ENCODE assay signal across 1 cellular context in the genomic region with DNA sequence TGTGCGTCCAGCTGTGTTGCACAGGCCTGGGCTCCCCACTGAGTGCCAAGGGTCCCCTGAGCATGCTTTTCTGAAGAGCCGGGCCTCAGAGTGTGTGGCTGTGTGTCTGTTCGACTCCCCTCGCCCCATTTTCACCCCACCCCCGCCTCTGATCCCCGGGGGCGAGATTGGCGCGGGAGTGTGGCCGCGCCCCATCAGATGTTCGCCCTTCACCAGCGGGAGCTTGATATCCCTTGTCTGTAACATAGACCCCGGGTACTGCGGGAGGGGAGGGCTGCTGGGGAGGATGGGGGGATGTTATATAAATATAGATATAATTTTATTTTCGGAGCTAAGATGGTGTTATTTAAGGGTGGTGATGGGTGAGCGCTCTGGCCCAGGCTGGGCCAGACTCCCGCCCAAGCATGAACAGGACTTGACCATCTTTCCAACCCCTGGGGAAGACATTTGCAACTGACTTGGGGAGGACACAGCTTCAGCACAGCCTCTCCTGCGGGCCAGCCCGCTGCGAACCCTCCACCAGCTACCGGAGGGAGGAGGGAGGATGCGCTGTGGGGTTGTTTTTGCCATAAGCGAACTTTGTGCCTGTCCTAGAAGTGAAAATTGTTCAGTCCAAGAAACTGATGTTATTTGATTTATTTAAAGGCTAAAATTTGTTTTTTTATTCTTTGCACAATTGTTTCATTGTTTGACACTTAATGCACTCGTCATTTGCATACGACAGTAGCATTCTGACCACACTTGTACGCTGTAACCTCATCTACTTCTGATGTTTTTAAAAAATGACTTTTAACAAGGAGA.
TF ChIP-seq lines count a peak whose summit lies in the region.

No MANE protein-coding gene starts in this region.

TF ChIP-seq in A549, 52 proteins besides CTCF, POLR2A, EP300 and RAD21 (continued from another document):
- TF ChIP-seq KDM1A (IDR thresholded peaks at IDR 0.05; ENCODE audit: low read depth) (no peak), NFE2L2 (conservative IDR thresholded peaks at IDR 0.05; ENCODE audit: low read length) (no peak), EHMT2 (IDR thresholded peaks at IDR 0.05; ENCODE audit: low read depth) (no peak), KDM5A (IDR thresholded peaks at IDR 0.05) (no peak), PHF8 (IDR thresholded peaks at IDR 0.05; ENCODE audit: borderline replicate concordance, low read depth) (no peak; the same call in 1 of the 2 replicates), TFCP2L1 (CRISPR knock-in tag; IDR thresholded peaks at IDR 0.05) (peak; percentile 69; the same call in 1 of the 2 replicates), FOXS1 (CRISPR knock-in tag; IDR thresholded peaks at IDR 0.05) (no peak), JUNB (IDR thresholded peaks at IDR 0.05) (no peak), RFX5 (IDR thresholded peaks at IDR 0.05) (no peak), CBX2 (IDR thresholded peaks at IDR 0.05; ENCODE audit: borderline replicate concordance, low read depth) (no peak), MAFK (IDR thresholded peaks at IDR 0.05; ENCODE audit: partially characterized antibody) (no peak), HOXA7 (CRISPR knock-in tag; IDR thresholded peaks at IDR 0.05) (peak; percentile 71; the same call in 1 of the 2 replicates), BHLHE40 (IDR thresholded peaks at IDR 0.05; ENCODE audit: low read depth, low read length) (no peak), HOXB13 (CRISPR knock-in tag; IDR thresholded peaks at IDR 0.05; ENCODE audit: low read depth) (no peak), FOSB (CRISPR knock-in tag; IDR thresholded peaks at IDR 0.05) (0 out of 2 replicates have a peak, but pooled peaks have one; percentile 56), ZFP36 (IDR thresholded peaks at IDR 0.05; ENCODE audit: borderline replicate concordance, partially characterized antibody) (no peak), CHD2 (IDR thresholded peaks at IDR 0.05; ENCODE audit: low read length, partially characterized antibody) (peak; percentile 16), SREBF2 (IDR thresholded peaks at IDR 0.05) (no peak), JUN (IDR thresholded peaks at IDR 0.05) (peak; percentile 14 to 54; a peak in 2 of 5 replicates), TP53 (CRISPR knock-in tag; IDR thresholded peaks at IDR 0.05) (peak; percentile 81)
- TF ChIP-seq, protein P1, sequence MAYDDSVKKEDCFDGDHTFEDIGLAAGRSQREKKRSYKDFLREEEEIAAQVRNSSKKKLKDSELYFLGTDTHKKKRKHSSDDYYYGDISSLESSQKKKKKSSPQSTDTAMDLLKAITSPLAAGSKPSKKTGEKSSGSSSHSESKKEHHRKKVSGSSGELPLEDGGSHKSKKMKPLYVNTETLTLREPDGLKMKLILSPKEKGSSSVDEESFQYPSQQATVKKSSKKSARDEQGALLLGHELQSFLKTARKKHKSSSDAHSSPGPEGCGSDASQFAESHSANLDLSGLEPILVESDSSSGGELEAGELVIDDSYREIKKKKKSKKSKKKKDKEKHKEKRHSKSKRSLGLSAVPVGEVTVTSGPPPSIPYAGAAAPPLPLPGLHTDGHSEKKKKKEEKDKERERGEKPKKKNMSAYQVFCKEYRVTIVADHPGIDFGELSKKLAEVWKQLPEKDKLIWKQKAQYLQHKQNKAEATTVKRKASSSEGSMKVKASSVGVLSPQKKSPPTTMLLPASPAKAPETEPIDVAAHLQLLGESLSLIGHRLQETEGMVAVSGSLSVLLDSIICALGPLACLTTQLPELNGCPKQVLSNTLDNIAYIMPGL (CRISPR knock-in tag; IDR thresholded peaks at IDR 0.05; ENCODE audit: borderline replicate concordance) = no peak
- TF ChIP-seq, protein P2, sequence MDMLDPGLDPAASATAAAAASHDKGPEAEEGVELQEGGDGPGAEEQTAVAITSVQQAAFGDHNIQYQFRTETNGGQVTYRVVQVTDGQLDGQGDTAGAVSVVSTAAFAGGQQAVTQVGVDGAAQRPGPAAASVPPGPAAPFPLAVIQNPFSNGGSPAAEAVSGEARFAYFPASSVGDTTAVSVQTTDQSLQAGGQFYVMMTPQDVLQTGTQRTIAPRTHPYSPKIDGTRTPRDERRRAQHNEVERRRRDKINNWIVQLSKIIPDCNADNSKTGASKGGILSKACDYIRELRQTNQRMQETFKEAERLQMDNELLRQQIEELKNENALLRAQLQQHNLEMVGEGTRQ (IDR thresholded peaks at IDR 0.05) = no peak
- TF ChIP-seq, protein P3, sequence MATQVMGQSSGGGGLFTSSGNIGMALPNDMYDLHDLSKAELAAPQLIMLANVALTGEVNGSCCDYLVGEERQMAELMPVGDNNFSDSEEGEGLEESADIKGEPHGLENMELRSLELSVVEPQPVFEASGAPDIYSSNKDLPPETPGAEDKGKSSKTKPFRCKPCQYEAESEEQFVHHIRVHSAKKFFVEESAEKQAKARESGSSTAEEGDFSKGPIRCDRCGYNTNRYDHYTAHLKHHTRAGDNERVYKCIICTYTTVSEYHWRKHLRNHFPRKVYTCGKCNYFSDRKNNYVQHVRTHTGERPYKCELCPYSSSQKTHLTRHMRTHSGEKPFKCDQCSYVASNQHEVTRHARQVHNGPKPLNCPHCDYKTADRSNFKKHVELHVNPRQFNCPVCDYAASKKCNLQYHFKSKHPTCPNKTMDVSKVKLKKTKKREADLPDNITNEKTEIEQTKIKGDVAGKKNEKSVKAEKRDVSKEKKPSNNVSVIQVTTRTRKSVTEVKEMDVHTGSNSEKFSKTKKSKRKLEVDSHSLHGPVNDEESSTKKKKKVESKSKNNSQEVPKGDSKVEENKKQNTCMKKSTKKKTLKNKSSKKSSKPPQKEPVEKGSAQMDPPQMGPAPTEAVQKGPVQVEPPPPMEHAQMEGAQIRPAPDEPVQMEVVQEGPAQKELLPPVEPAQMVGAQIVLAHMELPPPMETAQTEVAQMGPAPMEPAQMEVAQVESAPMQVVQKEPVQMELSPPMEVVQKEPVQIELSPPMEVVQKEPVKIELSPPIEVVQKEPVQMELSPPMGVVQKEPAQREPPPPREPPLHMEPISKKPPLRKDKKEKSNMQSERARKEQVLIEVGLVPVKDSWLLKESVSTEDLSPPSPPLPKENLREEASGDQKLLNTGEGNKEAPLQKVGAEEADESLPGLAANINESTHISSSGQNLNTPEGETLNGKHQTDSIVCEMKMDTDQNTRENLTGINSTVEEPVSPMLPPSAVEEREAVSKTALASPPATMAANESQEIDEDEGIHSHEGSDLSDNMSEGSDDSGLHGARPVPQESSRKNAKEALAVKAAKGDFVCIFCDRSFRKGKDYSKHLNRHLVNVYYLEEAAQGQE (IDR thresholded peaks at IDR 0.05) = no peak
- TF ChIP-seq, protein P4, sequence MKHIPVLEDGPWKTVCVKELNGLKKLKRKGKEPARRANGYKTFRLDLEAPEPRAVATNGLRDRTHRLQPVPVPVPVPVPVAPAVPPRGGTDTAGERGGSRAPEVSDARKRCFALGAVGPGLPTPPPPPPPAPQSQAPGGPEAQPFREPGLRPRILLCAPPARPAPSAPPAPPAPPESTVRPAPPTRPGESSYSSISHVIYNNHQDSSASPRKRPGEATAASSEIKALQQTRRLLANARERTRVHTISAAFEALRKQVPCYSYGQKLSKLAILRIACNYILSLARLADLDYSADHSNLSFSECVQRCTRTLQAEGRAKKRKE (CRISPR knock-in tag; IDR thresholded peaks at IDR 0.05; ENCODE audit: low read depth) = no peak
- TF ChIP-seq, protein P5, sequence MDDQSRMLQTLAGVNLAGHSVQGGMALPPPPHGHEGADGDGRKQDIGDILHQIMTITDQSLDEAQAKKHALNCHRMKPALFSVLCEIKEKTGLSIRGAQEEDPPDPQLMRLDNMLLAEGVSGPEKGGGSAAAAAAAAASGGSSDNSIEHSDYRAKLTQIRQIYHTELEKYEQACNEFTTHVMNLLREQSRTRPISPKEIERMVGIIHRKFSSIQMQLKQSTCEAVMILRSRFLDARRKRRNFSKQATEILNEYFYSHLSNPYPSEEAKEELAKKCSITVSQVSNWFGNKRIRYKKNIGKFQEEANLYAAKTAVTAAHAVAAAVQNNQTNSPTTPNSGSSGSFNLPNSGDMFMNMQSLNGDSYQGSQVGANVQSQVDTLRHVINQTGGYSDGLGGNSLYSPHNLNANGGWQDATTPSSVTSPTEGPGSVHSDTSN (IDR thresholded peaks at IDR 0.05) = no peak
- TF ChIP-seq, protein P6, sequence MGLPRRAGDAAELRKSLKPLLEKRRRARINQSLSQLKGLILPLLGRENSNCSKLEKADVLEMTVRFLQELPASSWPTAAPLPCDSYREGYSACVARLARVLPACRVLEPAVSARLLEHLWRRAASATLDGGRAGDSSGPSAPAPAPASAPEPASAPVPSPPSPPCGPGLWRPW (IDR thresholded peaks at IDR 0.05) = no peak
- TF ChIP-seq, protein P7, sequence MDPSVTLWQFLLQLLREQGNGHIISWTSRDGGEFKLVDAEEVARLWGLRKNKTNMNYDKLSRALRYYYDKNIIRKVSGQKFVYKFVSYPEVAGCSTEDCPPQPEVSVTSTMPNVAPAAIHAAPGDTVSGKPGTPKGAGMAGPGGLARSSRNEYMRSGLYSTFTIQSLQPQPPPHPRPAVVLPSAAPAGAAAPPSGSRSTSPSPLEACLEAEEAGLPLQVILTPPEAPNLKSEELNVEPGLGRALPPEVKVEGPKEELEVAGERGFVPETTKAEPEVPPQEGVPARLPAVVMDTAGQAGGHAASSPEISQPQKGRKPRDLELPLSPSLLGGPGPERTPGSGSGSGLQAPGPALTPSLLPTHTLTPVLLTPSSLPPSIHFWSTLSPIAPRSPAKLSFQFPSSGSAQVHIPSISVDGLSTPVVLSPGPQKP (IDR thresholded peaks at IDR 0.05; ENCODE audit: low read depth, low read length) = no peak
